ENCODE assay signal across 1 cellular context in genomic region chr12:118655588-118655987, GRCh38.
TF ChIP-seq lines count a peak whose summit lies in the region.

No MANE protein-coding gene starts in this region.

TF ChIP-seq in HepG2, 621 proteins besides CTCF, POLR2A, EP300 and RAD21 (continued from another document):
- TF ChIP-seq ZNF687 (CRISPR knock-in tag; IDR thresholded peaks at IDR 0.05), result no peak
- no peak for TF ChIP-seq ATF7-NPFF (CRISPR knock-in tag; IDR thresholded peaks at IDR 0.05; ENCODE audit: low read depth)
- TF ChIP-seq ZBTB3 (CRISPR knock-in tag; IDR thresholded peaks at IDR 0.05; ENCODE audit: borderline replicate concordance, low read depth), result no peak
- no peak for TF ChIP-seq HDAC6 (IDR thresholded peaks at IDR 0.05; ENCODE audit: low read depth, low read length)
- no peak for TF ChIP-seq HNF1A (IDR thresholded peaks at IDR 0.05; ENCODE audit: low read depth)
- no peak for TF ChIP-seq HNF1A (CRISPR knock-in tag; IDR thresholded peaks at IDR 0.05; ENCODE audit: borderline replicate concordance)
- no peak for TF ChIP-seq RBFOX2 (IDR thresholded peaks at IDR 0.05; ENCODE audit: low read depth, low read length)
- TF ChIP-seq ZNF768 (CRISPR knock-in tag; IDR thresholded peaks at IDR 0.05), result no peak
- no peak for TF ChIP-seq ELF1 (CRISPR knock-in tag; IDR thresholded peaks at IDR 0.05)
- TF ChIP-seq CBX1 (IDR thresholded peaks at IDR 0.05; ENCODE audit: low read depth), result no peak
- no peak for TF ChIP-seq THAP11 (CRISPR knock-in tag; IDR thresholded peaks at IDR 0.05)
- TF ChIP-seq KLF9 (CRISPR knock-in tag; IDR thresholded peaks at IDR 0.05; ENCODE audit: low read depth), result no peak
- TF ChIP-seq, protein P1, sequence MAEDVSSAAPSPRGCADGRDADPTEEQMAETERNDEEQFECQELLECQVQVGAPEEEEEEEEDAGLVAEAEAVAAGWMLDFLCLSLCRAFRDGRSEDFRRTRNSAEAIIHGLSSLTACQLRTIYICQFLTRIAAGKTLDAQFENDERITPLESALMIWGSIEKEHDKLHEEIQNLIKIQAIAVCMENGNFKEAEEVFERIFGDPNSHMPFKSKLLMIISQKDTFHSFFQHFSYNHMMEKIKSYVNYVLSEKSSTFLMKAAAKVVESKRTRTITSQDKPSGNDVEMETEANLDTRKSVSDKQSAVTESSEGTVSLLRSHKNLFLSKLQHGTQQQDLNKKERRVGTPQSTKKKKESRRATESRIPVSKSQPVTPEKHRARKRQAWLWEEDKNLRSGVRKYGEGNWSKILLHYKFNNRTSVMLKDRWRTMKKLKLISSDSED (CRISPR knock-in tag; IDR thresholded peaks at IDR 0.05), result no peak
- TF ChIP-seq REPIN1 (CRISPR knock-in tag; IDR thresholded peaks at IDR 0.05; ENCODE audit: borderline replicate concordance, low read depth), result no peak
- no peak for TF ChIP-seq AGO2 (optimal IDR thresholded peaks at IDR 0.05; ENCODE audit: low read depth, low read length)
- no peak for TF ChIP-seq GZF1 (CRISPR knock-in tag; IDR thresholded peaks at IDR 0.05)
- TF ChIP-seq BRCA1 (CRISPR knock-in tag; IDR thresholded peaks at IDR 0.05), result no peak
TF ChIP-seq in HepG2: peak in this region for 3.
